ENCODE assay signal across 21 cellular contexts in the genomic region with DNA sequence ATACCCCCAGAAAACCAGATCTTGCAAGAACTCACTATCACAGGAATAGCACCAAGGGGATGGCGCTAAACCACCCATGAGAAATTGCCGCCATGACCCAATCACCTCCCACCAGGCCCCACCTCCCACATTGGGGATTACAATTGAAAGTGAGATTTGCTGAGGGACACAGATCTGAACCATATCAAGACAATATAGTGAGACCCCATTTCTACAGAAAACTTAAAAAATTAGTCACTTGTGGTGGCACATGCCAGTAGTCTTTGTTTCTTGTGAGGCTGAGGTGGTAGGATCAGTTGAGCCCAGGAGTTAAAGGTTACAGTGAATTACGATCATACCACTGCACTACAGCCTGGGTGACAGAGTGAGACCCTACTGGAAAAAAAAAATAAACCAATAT. TPM values are rescaled to one million over a fixed set of nuclear protein-coding genes. Genes with fewer than 3 reads are reported as not detected.
DNase-seq lines count a peak whose midpoint lies in the region; ATAC-seq, FAIRE-seq and TF ChIP-seq lines count a peak whose summit lies in the region.
"Had no signal": no experiment of that assay in that cellular context is flagged by ENCODE, and none has a peak within 500 bp of the region (broad histone marks: within the 10 kb centered on the region; RNA-seq: fewer than 3 reads in every experiment).

No MANE protein-coding gene starts in this region.

- ATAC-seq in activated CD8-positive, alpha-beta T cell treated with anti-CD3 and anti-CD28 coated beads for 36 hours, result peak; percentile 56
- no peak for ATAC-seq in activated CD8-positive, alpha-beta T cell treated with anti-CD3 and anti-CD28 coated beads, Interleukin-2, amount 10 ng/mL, durations not matched to agents 7 days and 5 days
- ATAC-seq in stimulated activated naive CD8-positive, alpha-beta T cell treated with anti-CD3 and anti-CD28 coated beads, Interleukin-15, amount 100 ng/mL, for 72 hours, result peak; percentile 42
- ATAC-seq in GM18907 (IDR thresholded peaks at IDR 0.05; ENCODE audit: unreplicated experiment) (no peak), Right ventricle myocardium superior (ENCODE audit: poor library complexity) (no peak)
- ATAC-seq: A549; CD8-positive, alpha-beta T cell; HCT116 had no signal

- intact Hi-C loops in activated CD8-positive, alpha-beta T cell treated with anti-CD3 and anti-CD28 coated beads for 36 hours (cut with micrococcal nuclease), result no loop called here
- intact Hi-C loops in Right ventricle myocardium superior (cut with DNase I), result no loop called here

- peak; percentile 52 for FAIRE-seq in GM12891 (lab: Jason Lieb, UNC)
- FAIRE-seq: A549, G401.6, GM18507, H1 had no signal

- TF ChIP-seq CTCF in activated CD8-positive, alpha-beta T cell treated with anti-CD3 and anti-CD28 coated beads for 36 hours (IDR thresholded peaks at IDR 0.05), result no peak
- no peak for TF ChIP-seq CTCF in endothelial cell (IDR thresholded peaks at IDR 0.05; ENCODE audit: unreplicated experiment)

- H3K36me3 Mint-ChIP-seq in activated CD8-positive, alpha-beta T cell treated with anti-CD3 and anti-CD28 coated beads for 36 hours (ENCODE audit: low read depth), result peaks cover 28% of the 10 kb centered on the region
- peaks cover 25% of the 10 kb centered on the region for H3K36me3 Mint-ChIP-seq in activated CD8-positive, alpha-beta T cell treated with anti-CD3 and anti-CD28 coated beads, Interleukin-2, amount 10 ng/mL, durations not matched to agents 7 days and 5 days (ENCODE audit: low read depth)
- peaks cover 8% of the 10 kb centered on the region for H3K36me3 Mint-ChIP-seq in endothelial cell (ENCODE audit: low read depth, unreplicated experiment)

- H3K4me3 Mint-ChIP-seq in activated CD8-positive, alpha-beta T cell treated with anti-CD3 and anti-CD28 coated beads for 36 hours, result no peak overlapping the region
- no peak overlapping the region for H3K4me3 Mint-ChIP-seq in activated CD8-positive, alpha-beta T cell treated with anti-CD3 and anti-CD28 coated beads, Interleukin-2, amount 10 ng/mL, durations not matched to agents 7 days and 5 days
- H3K4me3 Mint-ChIP-seq in endothelial cell (ENCODE audit: unreplicated experiment), result peak overlapping the region; percentile 42
- no peak overlapping the region for H3K4me3 Mint-ChIP-seq in stimulated activated naive CD8-positive, alpha-beta T cell treated with anti-CD3 and anti-CD28 coated beads, Interleukin-15, amount 100 ng/mL, for 72 hours
- H3K4me3 Mint-ChIP-seq: CD4-positive, CD25-positive, alpha-beta regulatory T cell; CD8-positive, alpha-beta T cell had no signal

- CTCF ChIA-PET in activated CD8-positive, alpha-beta T cell treated with anti-CD3 and anti-CD28 coated beads for 36 hours (lab: Charles Lee), result no interaction called here
- CTCF ChIA-PET in activated CD8-positive, alpha-beta T cell treated with anti-CD3 and anti-CD28 coated beads, Interleukin-2, amount 10 ng/mL, durations not matched to agents 7 days and 5 days (lab: Charles Lee), result no interaction called here

- peaks cover 28% of the 10 kb centered on the region for H3K4me1 Mint-ChIP-seq in activated CD8-positive, alpha-beta T cell treated with anti-CD3 and anti-CD28 coated beads for 36 hours (ENCODE audit: low read depth)
- no peaks in the 10 kb centered on the region for H3K4me1 Mint-ChIP-seq in activated CD8-positive, alpha-beta T cell treated with anti-CD3 and anti-CD28 coated beads, Interleukin-2, amount 10 ng/mL, durations not matched to agents 7 days and 5 days (ENCODE audit: low read depth)
- H3K4me1 Mint-ChIP-seq in endothelial cell (ENCODE audit: unreplicated experiment), result no peaks in the 10 kb centered on the region
- H3K4me1 Mint-ChIP-seq in stimulated activated naive CD8-positive, alpha-beta T cell treated with anti-CD3 and anti-CD28 coated beads, Interleukin-15, amount 100 ng/mL, for 72 hours, result peaks cover 24% of the 10 kb centered on the region

- no peak overlapping the region for H3K27ac Mint-ChIP-seq in activated CD8-positive, alpha-beta T cell treated with anti-CD3 and anti-CD28 coated beads for 36 hours
- H3K27ac Mint-ChIP-seq in activated CD8-positive, alpha-beta T cell treated with anti-CD3 and anti-CD28 coated beads, Interleukin-2, amount 10 ng/mL, durations not matched to agents 7 days and 5 days, result no peak overlapping the region
- no peak overlapping the region for H3K27ac Mint-ChIP-seq in endothelial cell (ENCODE audit: unreplicated experiment)
- no peak overlapping the region for H3K27ac Mint-ChIP-seq in stimulated activated naive CD8-positive, alpha-beta T cell treated with anti-CD3 and anti-CD28 coated beads, Interleukin-15, amount 100 ng/mL, for 72 hours
- H3K27ac Mint-ChIP-seq: CD4-positive, CD25-positive, alpha-beta regulatory T cell had no signal

- DNase-seq in activated CD8-positive, alpha-beta T cell treated with anti-CD3 and anti-CD28 coated beads for 36 hours, result peak; percentile 7
- no peak for DNase-seq in activated CD8-positive, alpha-beta T cell treated with anti-CD3 and anti-CD28 coated beads, Interleukin-2, amount 10 ng/mL, durations not matched to agents 7 days and 5 days
- no peak for DNase-seq in GM12891 (ENCODE audit: insufficient read length, low spot score)
- no peak for DNase-seq in endothelial cell (ENCODE audit: low spot score)
- no peak for DNase-seq in stimulated activated naive CD8-positive, alpha-beta T cell treated with anti-CD3 and anti-CD28 coated beads, Interleukin-15, amount 100 ng/mL, for 72 hours
- DNase-seq in Right ventricle myocardium superior, result no peak
- DNase-seq: 8988T; ACHN; Caco-2; CD4-positive, CD25-positive, alpha-beta regulatory T cell; CD8-positive, alpha-beta T cell; DMS153; DND-41; GM23248; H7 had no signal

- H3K9me3 Mint-ChIP-seq in activated CD8-positive, alpha-beta T cell treated with anti-CD3 and anti-CD28 coated beads for 36 hours, result peaks cover 6% of the 10 kb centered on the region
- no peaks in the 10 kb centered on the region for H3K9me3 Mint-ChIP-seq in activated CD8-positive, alpha-beta T cell treated with anti-CD3 and anti-CD28 coated beads, Interleukin-2, amount 10 ng/mL, durations not matched to agents 7 days and 5 days (ENCODE audit: insufficient read depth)
- H3K9me3 Mint-ChIP-seq in endothelial cell (ENCODE audit: unreplicated experiment), result no peaks in the 10 kb centered on the region
- H3K9me3 Mint-ChIP-seq in stimulated activated naive CD8-positive, alpha-beta T cell treated with anti-CD3 and anti-CD28 coated beads, Interleukin-15, amount 100 ng/mL, for 72 hours, result peaks cover 0 to 9% of the 10 kb centered on the region in 2 donors

- no peaks in the 10 kb centered on the region for H3K27me3 Mint-ChIP-seq in activated CD8-positive, alpha-beta T cell treated with anti-CD3 and anti-CD28 coated beads for 36 hours
- no peaks in the 10 kb centered on the region for H3K27me3 Mint-ChIP-seq in activated CD8-positive, alpha-beta T cell treated with anti-CD3 and anti-CD28 coated beads, Interleukin-2, amount 10 ng/mL, durations not matched to agents 7 days and 5 days (ENCODE audit: low read depth)
- H3K27me3 Mint-ChIP-seq in endothelial cell (ENCODE audit: unreplicated experiment), result no peaks in the 10 kb centered on the region
- no peaks in the 10 kb centered on the region for H3K27me3 Mint-ChIP-seq in stimulated activated naive CD8-positive, alpha-beta T cell treated with anti-CD3 and anti-CD28 coated beads, Interleukin-15, amount 100 ng/mL, for 72 hours
- H3K27me3 Mint-ChIP-seq: CD4-positive, CD25-positive, alpha-beta regulatory T cell had no signal

- POLR2A ChIA-PET in activated CD8-positive, alpha-beta T cell treated with anti-CD3 and anti-CD28 coated beads for 36 hours (lab: Charles Lee), result interaction anchor here (1.3 kb wide), 1 partner anchor 9 kb away, joined by 5 read pairs; the partner anchor contains the start of gene DNAJC15
- POLR2A ChIA-PET in activated CD8-positive, alpha-beta T cell treated with anti-CD3 and anti-CD28 coated beads, Interleukin-2, amount 10 ng/mL, durations not matched to agents 7 days and 5 days (lab: Charles Lee), result no interaction called here

- no peak for TF ChIP-seq POLR2A in GM12891 (IDR thresholded peaks at IDR 0.05; ENCODE audit: low read depth, low read length)

TF ChIP-seq in GM12891, 5 proteins besides CTCF, POLR2A, EP300 and RAD21:
- TF ChIP-seq TAF1 (IDR thresholded peaks at IDR 0.05; ENCODE audit: low read depth, low read length) (no peak), PAX5 (IDR thresholded peaks at IDR 0.05; ENCODE audit: insufficient read depth, low read length, severe bottlenecking) (no peak), POU2F2 (IDR thresholded peaks at IDR 0.05; ENCODE audit: low read depth, low read length) (no peak), SPI1 (IDR thresholded peaks at IDR 0.05; ENCODE audit: low read depth, low read length) (no peak), POLR2AphosphoS5 (IDR thresholded peaks at IDR 0.05; ENCODE audit: low read depth, low read length) (no peak)

RNA-seq across cellular contexts. Expression of gene DNAJC15, which starts 9.7 kb away (rescaled TPM):
- 10 to 100 TPM in 1 of 2 experiments, 1 to 10 TPM in 1; 8.9 to 10.6 TPM for total RNA-seq in activated CD8-positive, alpha-beta T cell treated with anti-CD3 and anti-CD28 coated beads for 36 hours
- 10 to 100 TPM; 12.3 to 14.2 TPM for total RNA-seq in activated CD8-positive, alpha-beta T cell treated with anti-CD3 and anti-CD28 coated beads, Interleukin-2, amount 10 ng/mL, durations not matched to agents 7 days and 5 days
- 24.9 TPM for polyA plus RNA-seq in GM12891 (2012; ENCODE audit: low read depth, missing spikeins)
- total RNA-seq in endothelial cell (ENCODE audit: unreplicated experiment), result 13.9 TPM
- 32.9 TPM for total RNA-seq in Right ventricle myocardium superior

RNA-seq across cellular contexts. Expression of gene EPSTI1, which starts 41.0 kb away (rescaled TPM):
- 1 to 10 TPM; 8.4 to 9.7 TPM for total RNA-seq in activated CD8-positive, alpha-beta T cell treated with anti-CD3 and anti-CD28 coated beads for 36 hours
- total RNA-seq in activated CD8-positive, alpha-beta T cell treated with anti-CD3 and anti-CD28 coated beads, Interleukin-2, amount 10 ng/mL, durations not matched to agents 7 days and 5 days, result 10 to 100 TPM; 59.0 to 68.1 TPM
- polyA plus RNA-seq in GM12891 (2012; ENCODE audit: low read depth, missing spikeins), result 23.0 TPM
- total RNA-seq in endothelial cell (ENCODE audit: unreplicated experiment), result 0.77 TPM
- total RNA-seq in Right ventricle myocardium superior, result 2.3 TPM

Comparison
In these comparisons a context has a peak if more than half of its experiments do, and no peak if none do; other contexts are left out.
1. ATAC-seq: peak in activated CD8-positive, alpha-beta T cell treated with anti-CD3 and anti-CD28 coated beads for 36 hours (single experiment) and stimulated activated naive CD8-positive, alpha-beta T cell treated with anti-CD3 and anti-CD28 coated beads, Interleukin-15, amount 100 ng/mL, for 72 hours (single experiment); none in activated CD8-positive, alpha-beta T cell treated with anti-CD3 and anti-CD28 coated beads, Interleukin-2, amount 10 ng/mL, durations not matched to agents 7 days and 5 days (single experiment), GM18907 (single experiment) and Right ventricle myocardium superior (single experiment).
2. RNA of gene EPSTI1, which starts 41.0 kb away (total RNA-seq): 59.0 to 68.1 TPM in activated CD8-positive, alpha-beta T cell treated with anti-CD3 and anti-CD28 coated beads, Interleukin-2, amount 10 ng/mL, durations not matched to agents 7 days and 5 days; 8.4 to 9.7 TPM in activated CD8-positive, alpha-beta T cell treated with anti-CD3 and anti-CD28 coated beads for 36 hours, 2.3 TPM in Right ventricle myocardium superior (single experiment) and 0.77 TPM in endothelial cell (single experiment); every median in the first group is over 4 times any median in the second.